Comparison of ENCODE assay signal across 10 cellular contexts in the genomic region with DNA sequence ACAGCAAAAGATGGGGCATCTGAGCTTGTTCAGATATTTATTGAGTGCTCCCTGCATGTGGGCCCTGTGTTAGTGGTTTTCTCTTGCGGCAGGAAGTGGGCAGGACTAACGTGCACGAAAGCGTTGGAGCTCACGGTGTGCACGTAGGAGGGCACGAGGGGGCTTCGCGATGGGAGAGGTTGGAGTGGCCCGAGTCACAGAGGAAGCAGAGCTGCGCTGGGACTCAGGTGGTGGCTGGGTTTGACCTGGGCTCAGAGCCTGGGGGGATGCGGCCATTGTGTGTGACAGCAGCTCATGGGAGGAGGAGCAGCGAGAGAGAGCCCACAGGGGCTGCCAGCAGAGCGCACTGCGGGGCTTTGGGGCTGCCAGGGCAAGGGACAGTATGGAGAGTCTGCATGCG. TPM values are rescaled to one million over a fixed set of nuclear protein-coding genes. Genes with fewer than 3 reads are reported as not detected.
DNase-seq lines count a peak whose midpoint lies in the region; ATAC-seq lines count a peak whose summit lies in the region.
"Had no signal": no experiment of that assay in that cellular context is flagged by ENCODE, and none has a peak within 500 bp of the region (broad histone marks: within the 10 kb centered on the region; RNA-seq: fewer than 3 reads in every experiment).

No MANE protein-coding gene starts in this region.

- peak overlapping the region; percentile 78 for H3K4me3 Mint-ChIP-seq in T-helper 1 cell treated with Interleukin-12 subunit alpha and Interleukin-12 subunit beta and Interleukin-4 antibody, amounts not matched to agents 30 μg/mL and 1 μg/mL, for 36 hours
- peak overlapping the region; percentile 83 to 95 (median 89) for H3K4me3 Mint-ChIP-seq in naive thymus-derived CD4-positive, alpha-beta T cell
- H3K4me3 Mint-ChIP-seq in stimulated activated memory B cell treated with anti-CD40 and anti-IgM and Interleukin-4, amounts not matched to agents 10 μg/mL and 1 μg/mL and 100 μg/mL, for 72 hours = no peak overlapping the region

- peak; percentile 54 for DNase-seq in activated T-helper 1 cell treated with Interleukin-2 at 50 U/mL for 16 hours (ENCODE audit: low read depth)
- DNase-seq in naive thymus-derived CD4-positive, alpha-beta T cell = peak; percentile 34 to 89 (median 86)
- DNase-seq in putamen (ENCODE audit: low spot score) = no peak
- no peak for DNase-seq in nucleus accumbens (lab: John Stamatoyannopoulos, UW)
- no peak for DNase-seq in NCI-H526 (lab: John Stamatoyannopoulos, UW)
- DNase-seq: NCI-H524 treated with DMSO at 0.1 percent for 48 hours had no signal

- POLR2A ChIA-PET in naive thymus-derived CD4-positive, alpha-beta T cell (lab: Charles Lee) = interaction anchor here (0.6 to 2.1 kb wide), 13 partner anchors 8 to 458 kb away, joined by 3 to 15 read pairs (median 4); partner anchors contain the start of genes CPSF4, FAM200A, PTCD1 and ZKSCAN5

- ATAC-seq in naive thymus-derived CD4-positive, alpha-beta T cell = peak; percentile 96
- ATAC-seq in stimulated activated memory B cell treated with anti-CD40 and anti-IgM and Interleukin-4, amounts not matched to agents 10 μg/mL and 1 μg/mL and 100 μg/mL, for 72 hours = no peak
- no peak for ATAC-seq in GM19351 (IDR thresholded peaks at IDR 0.05; ENCODE audit: unreplicated experiment)

- peaks cover 23 to 30% of the 10 kb centered on the region in 2 donors for H3K4me1 ChIP-seq in naive thymus-derived CD4-positive, alpha-beta T cell (ENCODE audit: control insufficient read depth in 2 of 2, insufficient read depth in 2 of 2, low read length in 2 of 2)
- H3K4me1 ChIP-seq: adrenal gland had no signal

- H3K27me3 Mint-ChIP-seq in T-helper 1 cell treated with Interleukin-12 subunit alpha and Interleukin-12 subunit beta and Interleukin-4 antibody, amounts not matched to agents 30 μg/mL and 1 μg/mL, for 36 hours (ENCODE audit: low read depth) = no peaks in the 10 kb centered on the region
- H3K27me3 Mint-ChIP-seq in naive thymus-derived CD4-positive, alpha-beta T cell = no peaks in the 10 kb centered on the region
- no peaks in the 10 kb centered on the region for H3K27me3 Mint-ChIP-seq in stimulated activated memory B cell treated with anti-CD40 and anti-IgM and Interleukin-4, amounts not matched to agents 10 μg/mL and 1 μg/mL and 100 μg/mL, for 72 hours

- peaks cover 16 to 81% (median 40%) of the 10 kb centered on the region in 3 experiments for H3K36me3 ChIP-seq in naive thymus-derived CD4-positive, alpha-beta T cell (ENCODE audit: control insufficient read depth in 2 of 3, insufficient read depth in 3 of 3, low read length in 3 of 3)

- H3K9me3 Mint-ChIP-seq in T-helper 1 cell treated with Interleukin-12 subunit alpha and Interleukin-12 subunit beta and Interleukin-4 antibody, amounts not matched to agents 30 μg/mL and 1 μg/mL, for 36 hours = no peaks in the 10 kb centered on the region
- peaks cover 0 to 5% (median 0%) of the 10 kb centered on the region in 11 donors for H3K9me3 Mint-ChIP-seq in naive thymus-derived CD4-positive, alpha-beta T cell
- no peaks in the 10 kb centered on the region for H3K9me3 Mint-ChIP-seq in stimulated activated memory B cell treated with anti-CD40 and anti-IgM and Interleukin-4, amounts not matched to agents 10 μg/mL and 1 μg/mL and 100 μg/mL, for 72 hours

- peak overlapping the region; percentile 89 for H3K27ac ChIP-seq in naive thymus-derived CD4-positive, alpha-beta T cell (ENCODE audit: low read depth, low read length)
- H3K27ac ChIP-seq: adrenal gland had no signal

- peaks cover 45% of the 10 kb centered on the region for H3K4me1 Mint-ChIP-seq in T-helper 1 cell treated with Interleukin-12 subunit alpha and Interleukin-12 subunit beta and Interleukin-4 antibody, amounts not matched to agents 30 μg/mL and 1 μg/mL, for 36 hours (ENCODE audit: low read depth)
- peaks cover 34 to 76% (median 60%) of the 10 kb centered on the region in 7 donors for H3K4me1 Mint-ChIP-seq in naive thymus-derived CD4-positive, alpha-beta T cell
- H3K4me1 Mint-ChIP-seq in stimulated activated memory B cell treated with anti-CD40 and anti-IgM and Interleukin-4, amounts not matched to agents 10 μg/mL and 1 μg/mL and 100 μg/mL, for 72 hours = peaks cover 25% of the 10 kb centered on the region

- no peaks in the 10 kb centered on the region for H3K27me3 ChIP-seq in naive thymus-derived CD4-positive, alpha-beta T cell (ENCODE audit: control insufficient read depth in 2 of 2, insufficient read depth in 2 of 2, low read length in 2 of 2)
- H3K27me3 ChIP-seq: adrenal gland had no signal

- CTCF ChIA-PET in naive thymus-derived CD4-positive, alpha-beta T cell (lab: Charles Lee) = interaction anchor here (0.9 kb wide), 1 partner anchor 99 kb away, joined by 3 read pairs; no protein-coding TSS in a partner anchor

- intact Hi-C loops in naive thymus-derived CD4-positive, alpha-beta T cell (cut with micrococcal nuclease) = loop anchor here (1.0 to 10.0 kb wide), 4 partner anchors 8 to 370 kb away; partner anchors contain the start of genes ZSCAN25 (in 2 of the 2), BUD31 (in 1 of the 2), PDAP1 (in 1 of the 2) and ZKSCAN5 (in 1 of the 2)

- peak overlapping the region; percentile 62 for H3K4me3 ChIP-seq in naive thymus-derived CD4-positive, alpha-beta T cell (ENCODE audit: low read length)
- H3K4me3 ChIP-seq: adrenal gland had no signal

- no peaks in the 10 kb centered on the region for H3K9me3 ChIP-seq in naive thymus-derived CD4-positive, alpha-beta T cell (ENCODE audit: control insufficient read depth in 2 of 3, low read length in 3 of 3)
- H3K9me3 ChIP-seq: adrenal gland had no signal

- peak overlapping the region; percentile 89 for H3K27ac Mint-ChIP-seq in T-helper 1 cell treated with Interleukin-12 subunit alpha and Interleukin-12 subunit beta and Interleukin-4 antibody, amounts not matched to agents 30 μg/mL and 1 μg/mL, for 36 hours
- peak overlapping the region; percentile 91 to 100 (median 97) for H3K27ac Mint-ChIP-seq in naive thymus-derived CD4-positive, alpha-beta T cell
- peak overlapping the region; percentile 12 for H3K27ac Mint-ChIP-seq in stimulated activated memory B cell treated with anti-CD40 and anti-IgM and Interleukin-4, amounts not matched to agents 10 μg/mL and 1 μg/mL and 100 μg/mL, for 72 hours

- H3K36me3 Mint-ChIP-seq in T-helper 1 cell treated with Interleukin-12 subunit alpha and Interleukin-12 subunit beta and Interleukin-4 antibody, amounts not matched to agents 30 μg/mL and 1 μg/mL, for 36 hours (ENCODE audit: low read depth) = peaks cover 76% of the 10 kb centered on the region
- H3K36me3 Mint-ChIP-seq in naive thymus-derived CD4-positive, alpha-beta T cell = peaks cover 11 to 75% (median 53%) of the 10 kb centered on the region in 5 donors
- peaks cover 85% of the 10 kb centered on the region for H3K36me3 Mint-ChIP-seq in stimulated activated memory B cell treated with anti-CD40 and anti-IgM and Interleukin-4, amounts not matched to agents 10 μg/mL and 1 μg/mL and 100 μg/mL, for 72 hours

RNA-seq across cellular contexts. Expression of gene ZSCAN25, which starts 7.7 kb away (rescaled TPM):
- 10 to 100 TPM; 33.9 to 51.6 (median 43.8) TPM for total RNA-seq in naive thymus-derived CD4-positive, alpha-beta T cell
- 10 to 100 TPM; 15.5 to 20.6 TPM for polyA plus RNA-seq in naive thymus-derived CD4-positive, alpha-beta T cell

RNA-seq across cellular contexts. Expression of gene TMEM225B, which starts 26.4 kb away (rescaled TPM):
- 1 to 10 TPM in 1 of 5 experiments, under 1 TPM in 3, not detected in 1; 0.80 to 1.9 (median 0.90) TPM for total RNA-seq in naive thymus-derived CD4-positive, alpha-beta T cell
- 1 to 10 TPM in 1 of 2 donors, under 1 TPM in 1; 0.44 to 2.5 TPM for polyA plus RNA-seq in naive thymus-derived CD4-positive, alpha-beta T cell

RNA-seq across cellular contexts. Expression of gene CYP3A5, which starts 55.3 kb away (rescaled TPM):
- total RNA-seq in naive thymus-derived CD4-positive, alpha-beta T cell = under 1 TPM in 1 of 5 experiments, not detected in 4; 0.27 TPM
- under 1 TPM; 0.69 to 0.87 TPM for polyA plus RNA-seq in naive thymus-derived CD4-positive, alpha-beta T cell

Comparison
In these comparisons a context has a peak if more than half of its experiments do, and no peak if none do; other contexts are left out.
1. H3K27ac Mint-ChIP-seq: peak in every context shown above with its lines; median percentile 97 in naive thymus-derived CD4-positive, alpha-beta T cell; 89 in T-helper 1 cell treated with Interleukin-12 subunit alpha and Interleukin-12 subunit beta and Interleukin-4 antibody, amounts not matched to agents 30 μg/mL and 1 μg/mL, for 36 hours; 12 in stimulated activated memory B cell treated with anti-CD40 and anti-IgM and Interleukin-4, amounts not matched to agents 10 μg/mL and 1 μg/mL and 100 μg/mL, for 72 hours.
2. DNase-seq: peak in activated T-helper 1 cell treated with Interleukin-2 at 50 U/mL for 16 hours (single experiment) and naive thymus-derived CD4-positive, alpha-beta T cell (9 of 9); none in putamen (single experiment), nucleus accumbens (0 of 56) and NCI-H526 (0 of 2).